Comparison of ENCODE assay signal across 9 cellular contexts in the genomic region with DNA sequence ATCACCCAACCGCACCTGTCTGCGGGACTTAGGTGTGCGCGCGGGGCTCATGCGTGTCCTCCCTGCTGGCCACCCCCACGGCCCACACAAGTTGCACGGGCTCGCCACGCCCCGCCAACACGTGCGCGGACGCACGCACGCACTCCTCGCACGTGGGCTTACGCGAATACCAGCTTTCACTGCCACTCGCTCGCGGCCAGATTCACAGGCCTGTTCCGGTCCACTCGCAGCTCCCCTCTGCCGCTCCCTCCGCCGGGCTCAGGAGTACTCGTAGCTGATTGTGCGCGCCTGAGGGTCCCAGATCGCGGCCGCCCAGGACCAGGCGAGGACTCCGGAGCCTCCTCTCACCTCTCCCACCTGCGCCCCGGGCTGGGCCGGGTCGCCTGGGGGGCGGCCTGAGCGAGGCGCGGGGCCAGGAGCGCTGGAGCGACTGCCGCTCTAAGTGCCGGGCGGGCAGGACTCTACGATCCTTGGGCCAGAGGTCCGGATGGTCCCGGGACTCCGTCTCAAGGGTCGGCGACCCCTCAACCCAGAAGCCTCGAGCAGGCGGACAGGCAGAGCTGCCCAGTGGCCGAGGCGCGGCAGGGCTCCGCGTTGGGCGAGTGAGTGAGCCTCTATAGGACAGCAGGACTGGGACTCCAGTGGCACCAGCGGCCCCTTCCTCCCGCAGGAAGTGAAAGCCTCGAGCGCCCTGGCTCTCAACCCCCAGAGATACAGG. TPM values are rescaled to one million over a fixed set of nuclear protein-coding genes. Genes with fewer than 3 reads are reported as not detected.
DNase-seq lines count a peak whose midpoint lies in the region; ATAC-seq and TF ChIP-seq lines count a peak whose summit lies in the region.
"Had no signal": no experiment of that assay in that cellular context is flagged by ENCODE, and none has a peak within 500 bp of the region (broad histone marks: within the 10 kb centered on the region; RNA-seq: fewer than 3 reads in every experiment).

No MANE protein-coding gene starts in this region.

- H3K4me1 Mint-ChIP-seq in activated naive CD4-positive, alpha-beta T cell treated with anti-CD3 and anti-CD28 coated beads for 36 hours (ENCODE audit: low read depth) = peaks cover 5% of the 10 kb centered on the region
- peaks cover 55% of the 10 kb centered on the region for H3K4me1 Mint-ChIP-seq in neural crest cell

- CTCF ChIA-PET in activated naive CD4-positive, alpha-beta T cell treated with anti-CD3 and anti-CD28 coated beads for 36 hours (lab: Charles Lee) = interaction anchor here (0.9 to 4.1 kb wide), 4 partner anchors 19 to 72 kb away, joined by 3 to 24 read pairs (median 4); no protein-coding TSS in a partner anchor

- ATAC-seq in HG02642 (IDR thresholded peaks at IDR 0.05; ENCODE audit: poor library complexity, unreplicated experiment) (peak; percentile 61), HG03565 (IDR thresholded peaks at IDR 0.05; ENCODE audit: unreplicated experiment) (no peak)

- H3K36me3 Mint-ChIP-seq in activated naive CD4-positive, alpha-beta T cell treated with anti-CD3 and anti-CD28 coated beads for 36 hours (ENCODE audit: low read depth) = no peaks in the 10 kb centered on the region
- peaks cover 33% of the 10 kb centered on the region for H3K36me3 Mint-ChIP-seq in neural crest cell (ENCODE audit: low read depth)

- no peak overlapping the region for H3K27ac Mint-ChIP-seq in activated naive CD4-positive, alpha-beta T cell treated with anti-CD3 and anti-CD28 coated beads for 36 hours
- H3K27ac Mint-ChIP-seq in neural crest cell (ENCODE audit: unreplicated experiment) = no peak overlapping the region

- H3K4me3 Mint-ChIP-seq in activated naive CD4-positive, alpha-beta T cell treated with anti-CD3 and anti-CD28 coated beads for 36 hours = peak overlapping the region; percentile 59
- H3K4me3 Mint-ChIP-seq in neural crest cell = peak overlapping the region; percentile 27

- H3K9me3 Mint-ChIP-seq in activated naive CD4-positive, alpha-beta T cell treated with anti-CD3 and anti-CD28 coated beads for 36 hours = no peaks in the 10 kb centered on the region
- peaks cover 2% of the 10 kb centered on the region for H3K9me3 Mint-ChIP-seq in neural crest cell

- DNase-seq in GM13976 (ENCODE audit: low spot score) (peak; percentile 60), neural crest cell (ENCODE audit: low read depth, low spot score) (no peak), AG08396 (ENCODE audit: low spot score) (no peak), DMS79 treated with DMSO at 0.1 percent for 48 hours (lab: John Stamatoyannopoulos, UW) (no peak), NCI-H1048 (lab: John Stamatoyannopoulos, UW) (no peak)
- peak; percentile 20 for DNase-seq in activated naive CD4-positive, alpha-beta T cell treated with anti-CD3 and anti-CD28 coated beads for 36 hours
- DNase-seq: NCI-H1694 had no signal

- TF ChIP-seq CTCF in GM13976 (IDR thresholded peaks at IDR 0.05; ENCODE audit: borderline replicate concordance, control extremely low read depth, extremely low read depth, insufficient read depth, missing control alignments) (no peak), neural crest cell (conservative IDR thresholded peaks at IDR 0.05) (no peak)

- intact Hi-C loops in activated naive CD4-positive, alpha-beta T cell treated with anti-CD3 and anti-CD28 coated beads for 36 hours (cut with micrococcal nuclease) = loop anchor here (1.0 kb wide), 1 partner anchor 20 kb away; no protein-coding TSS in a partner anchor

- peaks cover 67% of the 10 kb centered on the region for H3K27me3 Mint-ChIP-seq in activated naive CD4-positive, alpha-beta T cell treated with anti-CD3 and anti-CD28 coated beads for 36 hours (ENCODE audit: low read depth)
- H3K27me3 Mint-ChIP-seq in neural crest cell (ENCODE audit: low read depth) = no peaks in the 10 kb centered on the region

- in situ Hi-C loops in GM13976 (cut with MboI; ENCODE audit: low sequenced_read_pairs, unreplicated experiment) = no loop called here

RNA-seq across cellular contexts. Expression of gene PCDHGC5, which starts 3.4 kb away (rescaled TPM):
- total RNA-seq in activated naive CD4-positive, alpha-beta T cell treated with anti-CD3 and anti-CD28 coated beads for 36 hours = not detected
- total RNA-seq in neural crest cell = 2.2 and 3.0 TPM in 2 replicates

RNA-seq across cellular contexts. Expression of gene PCDHGC4, which starts 7.5 kb away (rescaled TPM):
- not detected for total RNA-seq in activated naive CD4-positive, alpha-beta T cell treated with anti-CD3 and anti-CD28 coated beads for 36 hours
- 14.8 and 15.9 TPM in 2 replicates for total RNA-seq in neural crest cell

RNA-seq across cellular contexts. Expression of gene PCDHGC3, which starts 16.6 kb away (rescaled TPM):
- under 1 TPM; 0.12 to 0.17 TPM for total RNA-seq in activated naive CD4-positive, alpha-beta T cell treated with anti-CD3 and anti-CD28 coated beads for 36 hours
- 98.2 and 107 TPM in 2 replicates for total RNA-seq in neural crest cell

Comparison
In these comparisons a context has a peak if more than half of its experiments do, and no peak if none do; other contexts are left out.
1. DNase-seq: peak in GM13976 (single experiment) and activated naive CD4-positive, alpha-beta T cell treated with anti-CD3 and anti-CD28 coated beads for 36 hours (single experiment); none in neural crest cell (single experiment), AG08396 (single experiment), DMS79 treated with DMSO at 0.1 percent for 48 hours (single experiment) and NCI-H1048 (single experiment).
2. RNA of gene PCDHGC4, which starts 7.5 kb away (total RNA-seq): 14.8 to 15.9 TPM in neural crest cell; not detected in activated naive CD4-positive, alpha-beta T cell treated with anti-CD3 and anti-CD28 coated beads for 36 hours; every median in the first group is over 10 times any median in the second.
3. RNA of gene PCDHGC3, which starts 16.6 kb away (total RNA-seq): 98.2 to 107 TPM in neural crest cell; 0.12 to 0.17 TPM in activated naive CD4-positive, alpha-beta T cell treated with anti-CD3 and anti-CD28 coated beads for 36 hours; every median in the first group is over 10 times any median in the second.